In genomic region chr15:94703591-94703990, GRCh38 we compare ENCODE assay signal across 30 cellular contexts.
"Had no signal": no experiment of that assay in that cellular context is flagged by ENCODE, and none has a peak within 500 bp of the region (broad histone marks: within the 10 kb centered on the region; RNA-seq: fewer than 3 reads in every experiment).

No MANE protein-coding gene starts in this region.

- H3K27ac ChIP-seq: SJSA1 had no signal

- DNase-seq: activated B cell treated with CpG ODN at 0.5 μM for 24 hours; activated CD4-positive, alpha-beta memory T cell treated with anti-CD3 and anti-CD28 coated beads, Interleukin-2, amount 10 ng/mL, durations not matched to agents 7 days and 5 days; activated CD4-positive, alpha-beta T cell treated with anti-CD3 and anti-CD28 coated beads for 4 hours; activated CD4-positive, CD25-positive, alpha-beta regulatory T cell treated with anti-CD3 and anti-CD28 coated beads, Interleukin-2, amount 50 U/mL, for 72 hours; activated CD8-positive, alpha-beta memory T cell treated with anti-CD3 and anti-CD28 coated beads for 24 hours; activated CD8-positive, alpha-beta memory T cell treated with anti-CD3 and anti-CD28 coated beads, Interleukin-2, amount 10 ng/mL, durations not matched to agents 7 days and 5 days; activated CD8-positive, alpha-beta memory T cell treated with anti-CD3 and anti-CD28 coated beads, Interleukin-2, amount 50 U/mL, for 48 hours; activated effector memory CD4-positive, alpha-beta T cell treated with Interleukin-2 at 50 U/mL for 16 hours; activated naive CD4-positive, alpha-beta T cell treated with anti-CD3 and anti-CD28 coated beads, Interleukin-2, amount 10 ng/mL, durations not matched to agents 7 days and 5 days; activated naive CD8-positive, alpha-beta T cell treated with anti-CD3 and anti-CD28 coated beads, Interleukin-2, amount 50 U/mL, for 24 hours; activated T-cell treated with anti-CD3 and anti-CD28 coated beads, Interleukin-2, amount 50 U/mL, for 48 hours; anterior cingulate cortex; Kasumi-1; KG1; MG63; NCI-H1048; NCI-H1105 treated with DMSO at 0.1 percent for 48 hours; NCI-H1436; NCI-H1694; NCI-H2029; NCI-H2107; NCI-H2171; NCI-H2227 treated with DMSO at 0.1 percent for 48 hours; NCI-H446; NCI-H510A treated with DMSO at 0.1 percent for 48 hours; NCI-H526 treated with DMSO at 0.1 percent for 48 hours; NCI-H774; SHP77 treated with DMSO at 0.1 percent for 48 hours; SK-N-SH had no signal
